34 cellular contexts compared by ENCODE assay signal in genomic region chr17:81942167-81942553, GRCh38. TPM values are rescaled to one million over a fixed set of nuclear protein-coding genes. Genes with fewer than 3 reads are reported as not detected.
DNase-seq lines count a peak whose midpoint lies in the region; ATAC-seq and TF ChIP-seq lines count a peak whose summit lies in the region.
"Had no signal": no experiment of that assay in that cellular context is flagged by ENCODE, and none has a peak within 500 bp of the region (broad histone marks: within the 10 kb centered on the region; RNA-seq: fewer than 3 reads in every experiment).

No MANE protein-coding gene starts in this region.

- H3K27ac Mint-ChIP-seq in WTC11 = no peak overlapping the region
- no peak overlapping the region for H3K27ac Mint-ChIP-seq in activated CD4-positive, alpha-beta T cell treated with anti-CD3 and anti-CD28 coated beads, Interleukin-2, amount 10 ng/mL, durations not matched to agents 7 days and 5 days
- H3K27ac Mint-ChIP-seq: activated naive CD8-positive, alpha-beta T cell treated with anti-CD3 and anti-CD28 coated beads, Interleukin-2, amount 10 ng/mL, durations not matched to agents 7 days and 5 days; CD8-positive, alpha-beta T cell; endodermal cell; immature natural killer cell; memory B cell had no signal

- DNase-seq in left ventricle myocardium inferior (no peak), Right ventricle myocardium superior (no peak), WTC11 (ENCODE audit: low spot score) (no peak), gastrocnemius medialis (no peak), T-helper 9 cell (no peak)
- no peak for DNase-seq in activated CD4-positive, alpha-beta T cell treated with anti-CD3 and anti-CD28 coated beads, Interleukin-2, amount 10 ng/mL, durations not matched to agents 7 days and 5 days
- DNase-seq: activated CD4-positive, alpha-beta T cell treated with anti-CD3 and anti-CD28 coated beads for 48 hours; activated gamma-delta T cell; activated naive CD8-positive, alpha-beta T cell treated with anti-CD3 and anti-CD28 coated beads, Interleukin-2, amount 10 ng/mL, durations not matched to agents 7 days and 5 days; CD8-positive, alpha-beta T cell; central memory CD4-positive, alpha-beta T cell; DMS 273 treated with DMSO at 0.1 percent for 48 hours; EL; immature natural killer cell; NCI-H1417 treated with DMSO at 0.1 percent for 48 hours; NCI-H2081; NCI-H345; Peyer's patch; SIG-M5; sigmoid colon; stimulated activated CD4-positive, alpha-beta T cell treated with anti-CD3 and anti-CD28 coated beads, Interleukin-4, amount 100 ng/mL, for 24 hours; SW 1271 had no signal

- TF ChIP-seq CTCF in left ventricle myocardium inferior (IDR thresholded peaks at IDR 0.05; ENCODE audit: borderline replicate concordance) = no peak
- TF ChIP-seq CTCF in WTC11 (IDR thresholded peaks at IDR 0.05) = no peak
- no peak for TF ChIP-seq CTCF in gastrocnemius medialis (IDR thresholded peaks at IDR 0.05 in 4 of 5, conservative IDR thresholded peaks at IDR 0.05 in 1 of 5)

- POLR2A ChIA-PET in WTC11 (lab: Charles Lee) = no interaction called here
- POLR2A ChIA-PET in activated CD4-positive, alpha-beta T cell treated with anti-CD3 and anti-CD28 coated beads, Interleukin-2, amount 10 ng/mL, durations not matched to agents 7 days and 5 days (lab: Charles Lee) = no interaction called here

- peak overlapping the region; percentile 78 for H3K27ac ChIP-seq in left ventricle myocardium inferior (replicated peaks)
- peak overlapping the region; percentile 90 to 98 (median 94) for H3K27ac ChIP-seq in gastrocnemius medialis
- H3K27ac ChIP-seq: A549, Peyer's patch, sigmoid colon, tibial nerve, VCaP had no signal

- H3K9me3 Mint-ChIP-seq in WTC11 = no peaks in the 10 kb centered on the region
- H3K9me3 Mint-ChIP-seq in activated CD4-positive, alpha-beta T cell treated with anti-CD3 and anti-CD28 coated beads, Interleukin-2, amount 10 ng/mL, durations not matched to agents 7 days and 5 days = no peaks in the 10 kb centered on the region
- H3K9me3 Mint-ChIP-seq: activated naive CD8-positive, alpha-beta T cell treated with anti-CD3 and anti-CD28 coated beads, Interleukin-2, amount 10 ng/mL, durations not matched to agents 7 days and 5 days; CD8-positive, alpha-beta T cell; endodermal cell; immature natural killer cell; memory B cell had no signal

- H3K4me3 ChIP-seq in left ventricle myocardium inferior = peak overlapping the region; percentile 64
- H3K4me3 ChIP-seq in iPS-15b (ENCODE audit: low read depth, low read length) = peak overlapping the region; percentile 8
- H3K4me3 ChIP-seq in gastrocnemius medialis = peak overlapping the region; percentile 36 to 48 (median 46)
- H3K4me3 ChIP-seq: A549, HAP-1, Peyer's patch, sigmoid colon, tibial nerve had no signal

- H3K9me3 ChIP-seq in left ventricle myocardium inferior (replicated peaks) (no peaks in the 10 kb centered on the region), iPS-15b (ENCODE audit: control insufficient read depth, insufficient read depth, low read length) (no peaks in the 10 kb centered on the region), gastrocnemius medialis (no peaks in the 10 kb centered on the region)
- H3K9me3 ChIP-seq: A549, HAP-1, Peyer's patch, sigmoid colon, tibial nerve had no signal

- H3K36me3 Mint-ChIP-seq in WTC11 = no peaks in the 10 kb centered on the region
- H3K36me3 Mint-ChIP-seq in activated CD4-positive, alpha-beta T cell treated with anti-CD3 and anti-CD28 coated beads, Interleukin-2, amount 10 ng/mL, durations not matched to agents 7 days and 5 days (ENCODE audit: low read depth) = no peaks in the 10 kb centered on the region
- H3K36me3 Mint-ChIP-seq: activated naive CD8-positive, alpha-beta T cell treated with anti-CD3 and anti-CD28 coated beads, Interleukin-2, amount 10 ng/mL, durations not matched to agents 7 days and 5 days; CD8-positive, alpha-beta T cell; immature natural killer cell; memory B cell had no signal

- in situ Hi-C loops in gastrocnemius medialis (cut with MboI; ENCODE audit: low sequenced_read_pairs in 4 of 4) = no loop called here

- peaks cover 12% of the 10 kb centered on the region; the same call in 1 of the 2 replicates for H3K4me1 Mint-ChIP-seq in WTC11
- peaks cover 6% of the 10 kb centered on the region for H3K4me1 Mint-ChIP-seq in activated CD4-positive, alpha-beta T cell treated with anti-CD3 and anti-CD28 coated beads, Interleukin-2, amount 10 ng/mL, durations not matched to agents 7 days and 5 days
- H3K4me1 Mint-ChIP-seq: endodermal cell, memory B cell had no signal

- H3K9ac ChIP-seq in iPS-15b (ENCODE audit: low read depth, low read length) = no peak overlapping the region

- TF ChIP-seq POLR2A in gastrocnemius medialis (IDR thresholded peaks at IDR 0.05) = no peak

- CTCF ChIA-PET in WTC11 (lab: Charles Lee) = interaction anchor here (1.0 to 3.2 kb wide), 4 partner anchors 14 to 80 kb away, joined by 3 to 16 read pairs (median 4); partner anchors contain the start of genes CENPX and MAFG
- CTCF ChIA-PET in activated CD4-positive, alpha-beta T cell treated with anti-CD3 and anti-CD28 coated beads, Interleukin-2, amount 10 ng/mL, durations not matched to agents 7 days and 5 days (lab: Charles Lee) = interaction anchor here (5.5 kb wide), 1 partner anchor 18 kb away, joined by 32 read pairs; the partner anchor contains the start of gene NOTUM

- peak overlapping the region; percentile 25; the same call in 1 of the 2 replicates for H3K4me3 Mint-ChIP-seq in WTC11
- H3K4me3 Mint-ChIP-seq in activated CD4-positive, alpha-beta T cell treated with anti-CD3 and anti-CD28 coated beads, Interleukin-2, amount 10 ng/mL, durations not matched to agents 7 days and 5 days = no peak overlapping the region
- H3K4me3 Mint-ChIP-seq: activated naive CD8-positive, alpha-beta T cell treated with anti-CD3 and anti-CD28 coated beads, Interleukin-2, amount 10 ng/mL, durations not matched to agents 7 days and 5 days; CD8-positive, alpha-beta T cell; endodermal cell; immature natural killer cell; memory B cell had no signal

- H3K36me3 ChIP-seq in left ventricle myocardium inferior (no peaks in the 10 kb centered on the region), iPS-15b (ENCODE audit: control insufficient read depth, insufficient read depth, low read length) (no peaks in the 10 kb centered on the region), gastrocnemius medialis (no peaks in the 10 kb centered on the region)
- H3K36me3 ChIP-seq: HAP-1, Peyer's patch, sigmoid colon, tibial nerve had no signal

- peaks cover 23% of the 10 kb centered on the region for H3K27me3 Mint-ChIP-seq in WTC11 (ENCODE audit: low read depth)
- no peaks in the 10 kb centered on the region for H3K27me3 Mint-ChIP-seq in activated CD4-positive, alpha-beta T cell treated with anti-CD3 and anti-CD28 coated beads, Interleukin-2, amount 10 ng/mL, durations not matched to agents 7 days and 5 days

- ATAC-seq in Right ventricle myocardium superior (ENCODE audit: poor library complexity) = no peak
- no peak for ATAC-seq in WTC11
- no peak for ATAC-seq in gastrocnemius medialis
- no peak for ATAC-seq in GM18907 (IDR thresholded peaks at IDR 0.05; ENCODE audit: unreplicated experiment)
- ATAC-seq: A549; CD8-positive, alpha-beta T cell had no signal

- peaks cover 40% of the 10 kb centered on the region for H3K4me1 ChIP-seq in left ventricle myocardium inferior
- no peaks in the 10 kb centered on the region for H3K4me1 ChIP-seq in iPS-15b (ENCODE audit: control insufficient read depth, insufficient read depth, low read length)
- peaks cover 26 to 46% of the 10 kb centered on the region in 2 donors for H3K4me1 ChIP-seq in gastrocnemius medialis

- H3K27me3 ChIP-seq in left ventricle myocardium inferior (ENCODE audit: low read depth) (peaks cover 42% of the 10 kb centered on the region), iPS-15b (ENCODE audit: control insufficient read depth, insufficient read depth, low read length) (peaks cover 4% of the 10 kb centered on the region), gastrocnemius medialis (no peaks in the 10 kb centered on the region)
- H3K27me3 ChIP-seq: Peyer's patch had no signal

- intact Hi-C loops in left ventricle myocardium inferior (cut with micrococcal nuclease) = no loop called here
- intact Hi-C loops in Right ventricle myocardium superior (cut with DNase I) = no loop called here
- intact Hi-C loops in gastrocnemius medialis (cut with DNase I; ENCODE audit: low total_unique reads) = loop anchor here (5.0 kb wide), 1 partner anchor 70 kb away; the partner anchor contains the start of gene ARHGDIA

TF ChIP-seq in WTC11, 78 proteins besides CTCF, POLR2A, EP300 and RAD21 (continues in another document):
- TF ChIP-seq RELA (CRISPR knock-in tag; IDR thresholded peaks at IDR 0.05; ENCODE audit: borderline replicate concordance) = no peak

RNA-seq across cellular contexts. Expression of gene MYADML2, which starts 4.9 kb away (rescaled TPM):
- total RNA-seq in left ventricle myocardium inferior (7.2 TPM), Right ventricle myocardium superior (3.5 TPM), WTC11 (2021) (0.44 to 0.62 TPM (median 0.46 TPM) in 3 replicates), gastrocnemius medialis (10 to 100 TPM in 2 of 4 donors, 1 to 10 TPM in 2; 2.9 to 24.9 (median 13.3) TPM)
- not detected for total RNA-seq in activated CD4-positive, alpha-beta T cell treated with anti-CD3 and anti-CD28 coated beads, Interleukin-2, amount 10 ng/mL, durations not matched to agents 7 days and 5 days
- total RNA-seq: activated CD8-positive, alpha-beta memory T cell treated with anti-CD3 and anti-CD28 coated beads for 36 hours; activated naive CD8-positive, alpha-beta T cell treated with anti-CD3 and anti-CD28 coated beads, Interleukin-2, amount 10 ng/mL, durations not matched to agents 7 days and 5 days; astrocyte; CD8-positive, alpha-beta T cell; endodermal cell; LHCN-M2; posterior vena cava; sigmoid colon; tibial nerve had no signal

RNA-seq across cellular contexts. Expression of gene PYCR1, which starts 5.1 kb away (rescaled TPM):
- total RNA-seq in left ventricle myocardium inferior = 3.8 TPM
- total RNA-seq in Right ventricle myocardium superior = 3.2 TPM
- total RNA-seq in WTC11 (2021) = 144 to 188 TPM (median 164 TPM) in 3 replicates
- total RNA-seq in gastrocnemius medialis = 10 to 100 TPM in 3 of 4 donors, 1 to 10 TPM in 1; 5.6 to 16.8 (median 11.6) TPM
- total RNA-seq in activated CD4-positive, alpha-beta T cell treated with anti-CD3 and anti-CD28 coated beads, Interleukin-2, amount 10 ng/mL, durations not matched to agents 7 days and 5 days = 10 to 100 TPM; 22.8 to 26.9 TPM

RNA-seq across cellular contexts. Expression of gene MAFG, which starts 14.6 kb away (rescaled TPM):
- total RNA-seq in left ventricle myocardium inferior (24.3 TPM), Right ventricle myocardium superior (29.9 TPM), WTC11 (2021) (24.2 to 29.8 TPM (median 24.3 TPM) in 3 replicates), gastrocnemius medialis (10 to 100 TPM; 37.1 to 65.5 (median 51.9) TPM)
- 10 to 100 TPM; 15.8 to 20.2 TPM for total RNA-seq in activated CD4-positive, alpha-beta T cell treated with anti-CD3 and anti-CD28 coated beads, Interleukin-2, amount 10 ng/mL, durations not matched to agents 7 days and 5 days

RNA-seq across cellular contexts. Expression of gene NOTUM, which starts 18.8 kb away (rescaled TPM):
- total RNA-seq in left ventricle myocardium inferior (not detected), Right ventricle myocardium superior (0.56 TPM), WTC11 (2021) (1.2 to 1.9 TPM (median 1.7 TPM) in 3 replicates), gastrocnemius medialis (1 to 10 TPM in 3 of 4 donors, not detected in 1; 1.7 to 1.8 (median 1.7) TPM)
- total RNA-seq in activated CD4-positive, alpha-beta T cell treated with anti-CD3 and anti-CD28 coated beads, Interleukin-2, amount 10 ng/mL, durations not matched to agents 7 days and 5 days = under 1 TPM; 0.23 to 0.55 TPM
- total RNA-seq: CD8-positive, alpha-beta T cell; posterior vena cava; sigmoid colon; tibial nerve had no signal

RNA-seq across cellular contexts. Expression of gene SIRT7, which starts 24.2 kb away (rescaled TPM):
- total RNA-seq in left ventricle myocardium inferior (8.5 TPM), Right ventricle myocardium superior (6.1 TPM), WTC11 (2021) (19.5 to 24.2 TPM (median 20.9 TPM) in 3 replicates), gastrocnemius medialis (10 to 100 TPM in 1 of 4 donors, 1 to 10 TPM in 3; 7.2 to 11.4 (median 8.3) TPM)
- 10 to 100 TPM; 55.6 to 71.2 TPM for total RNA-seq in activated CD4-positive, alpha-beta T cell treated with anti-CD3 and anti-CD28 coated beads, Interleukin-2, amount 10 ng/mL, durations not matched to agents 7 days and 5 days

Comparison
In these comparisons a context has a peak if more than half of its experiments do, and no peak if none do; other contexts are left out.
1. H3K4me3 ChIP-seq: peak in every context shown above with its lines; median percentile 64 in left ventricle myocardium inferior; 46 in gastrocnemius medialis; 8 in iPS-15b.